2 cellular contexts compared by ENCODE assay signal in genomic region chr16:67013238-67013822, GRCh38.
TF ChIP-seq lines count a peak whose summit lies in the region.

No MANE protein-coding gene starts in this region.

TF ChIP-seq in A549, 52 proteins besides CTCF, POLR2A, EP300 and RAD21:
- TF ChIP-seq REST (IDR thresholded peaks at IDR 0.05) (no peak), ZSCAN20 (CRISPR knock-in tag; IDR thresholded peaks at IDR 0.05) (no peak), PHF8 (IDR thresholded peaks at IDR 0.05; ENCODE audit: borderline replicate concordance, low read depth) (no peak), E2F6 (IDR thresholded peaks at IDR 0.05; ENCODE audit: borderline replicate concordance, low read depth) (no peak), HMGXB4 (CRISPR knock-in tag; IDR thresholded peaks at IDR 0.05; ENCODE audit: borderline replicate concordance) (no peak), CBX2 (IDR thresholded peaks at IDR 0.05; ENCODE audit: borderline replicate concordance, low read depth) (no peak), NFE2L2 (conservative IDR thresholded peaks at IDR 0.05; ENCODE audit: low read length) (no peak)

TF ChIP-seq in K562, 482 proteins besides CTCF, POLR2A, EP300 and RAD21:
- TF ChIP-seq KDM5B (IDR thresholded peaks at IDR 0.05; ENCODE audit: insufficient replicate concordance, low read depth, low read length) (peak; percentile 15), NR3C1 (CRISPR knock-in tag; IDR thresholded peaks at IDR 0.05) (no peak)
